1 cellular context compared by ENCODE assay signal in the genomic region with DNA sequence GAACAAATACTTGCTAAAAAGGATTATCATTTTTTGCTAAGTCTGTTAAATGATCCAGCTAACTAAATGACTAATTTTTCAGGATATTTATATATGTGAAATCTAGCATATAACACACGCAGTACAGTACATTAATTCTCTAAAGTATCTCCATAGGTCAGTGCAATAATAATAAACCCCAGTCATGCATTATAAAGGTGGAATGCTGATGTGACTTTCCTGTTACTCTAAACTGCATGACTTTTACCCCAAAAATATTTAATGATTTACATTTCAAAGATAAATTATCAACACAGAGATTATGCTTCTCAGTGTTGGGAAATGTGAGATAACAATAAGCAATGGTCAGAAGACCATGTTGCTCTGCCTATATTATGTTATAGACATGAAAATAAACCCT.
TF ChIP-seq lines count a peak whose summit lies in the region.

No MANE protein-coding gene starts in this region.

TF ChIP-seq in IMR-90, 13 proteins besides CTCF, POLR2A, EP300 and RAD21 (continued from another document):
- TF ChIP-seq, protein P1, sequence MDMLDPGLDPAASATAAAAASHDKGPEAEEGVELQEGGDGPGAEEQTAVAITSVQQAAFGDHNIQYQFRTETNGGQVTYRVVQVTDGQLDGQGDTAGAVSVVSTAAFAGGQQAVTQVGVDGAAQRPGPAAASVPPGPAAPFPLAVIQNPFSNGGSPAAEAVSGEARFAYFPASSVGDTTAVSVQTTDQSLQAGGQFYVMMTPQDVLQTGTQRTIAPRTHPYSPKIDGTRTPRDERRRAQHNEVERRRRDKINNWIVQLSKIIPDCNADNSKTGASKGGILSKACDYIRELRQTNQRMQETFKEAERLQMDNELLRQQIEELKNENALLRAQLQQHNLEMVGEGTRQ (IDR thresholded peaks at IDR 0.05; ENCODE audit: low read depth, low read length) = no peak
